ENCODE assay signal across 2 cellular contexts in genomic region chr2:205948496-205948837, GRCh38.
TF ChIP-seq lines count a peak whose summit lies in the region.

No MANE protein-coding gene starts in this region.

TF ChIP-seq in HCT116, 20 proteins besides CTCF, POLR2A, EP300 and RAD21:
- TF ChIP-seq SIN3A (IDR thresholded peaks at IDR 0.05; ENCODE audit: low read depth) (no peak), ATF3 (IDR thresholded peaks at IDR 0.05) (no peak), ZFX (IDR thresholded peaks at IDR 0.05) (no peak), SP1 (IDR thresholded peaks at IDR 0.05; ENCODE audit: low read depth) (no peak), ELF1 (IDR thresholded peaks at IDR 0.05; ENCODE audit: borderline replicate concordance, low read depth) (no peak), ZBTB33 (IDR thresholded peaks at IDR 0.05; ENCODE audit: extremely low read depth, insufficient replicate concordance, low read length) (no peak), EZH2 (IDR thresholded peaks at IDR 0.05) (no peak), YY1 (IDR thresholded peaks at IDR 0.05; ENCODE audit: extremely low read depth, insufficient replicate concordance, low read depth, low read length) (no peak), TCF7L2 (IDR thresholded peaks at IDR 0.05; ENCODE audit: borderline replicate concordance, extremely low read depth, insufficient read depth, insufficient read length) (no peak), REST (IDR thresholded peaks at IDR 0.05; ENCODE audit: low read depth) (no peak), MAX (IDR thresholded peaks at IDR 0.05) (no peak), JUND (IDR thresholded peaks at IDR 0.05) (no peak), CBX3 (IDR thresholded peaks at IDR 0.05; ENCODE audit: low read depth) (no peak), EGR1 (IDR thresholded peaks at IDR 0.05; ENCODE audit: low read depth) (no peak), CEBPB (IDR thresholded peaks at IDR 0.05; ENCODE audit: low read depth) (no peak)

TF ChIP-seq in H1, 55 proteins besides CTCF, POLR2A, EP300 and RAD21:
- TF ChIP-seq SAP30 (IDR thresholded peaks at IDR 0.05; ENCODE audit: insufficient read depth, insufficient replicate concordance, low read length) (no peak), TEAD4 (IDR thresholded peaks at IDR 0.05; ENCODE audit: low read depth, low read length) (no peak)
